ENCODE assay signal across 28 cellular contexts in genomic region chr20:54611701-54612487, GRCh38.
"Had no signal": no experiment of that assay in that cellular context is flagged by ENCODE, and none has a peak within 500 bp of the region (broad histone marks: within the 10 kb centered on the region; RNA-seq: fewer than 3 reads in every experiment).

No MANE protein-coding gene starts in this region.

- H3K9me3 Mint-ChIP-seq: activated naive CD4-positive, alpha-beta T cell treated with anti-CD3 and anti-CD28 coated beads for 36 hours; activated naive CD8-positive, alpha-beta T cell treated with anti-CD3 and anti-CD28 coated beads for 36 hours; effector memory CD8-positive, alpha-beta T cell; natural killer cell treated with Interleukin-12 subunit alpha and Interleukin-12 subunit beta and Interleukin-15 and Interleukin-18, amount 100 ng/mL, for 72 hours; T-helper 1 cell treated with Interleukin-12 subunit alpha and Interleukin-12 subunit beta and Interleukin-4 antibody, amounts not matched to agents 30 μg/mL and 1 μg/mL, for 36 hours had no signal

- H3K9me3 ChIP-seq: adrenal gland, mucosa of descending colon, neutrophil, spleen, testis, transverse colon had no signal

- H3K4me1 Mint-ChIP-seq: activated naive CD8-positive, alpha-beta T cell treated with anti-CD3 and anti-CD28 coated beads for 36 hours had no signal

- H3K36me3 ChIP-seq: adrenal gland, brain microvascular endothelial cell, neutrophil, spleen, transverse colon, WERI-Rb-1 had no signal

- H3K4me3 ChIP-seq: adrenal gland, mucosa of descending colon, spleen, testis, transverse colon had no signal

- H3K27ac Mint-ChIP-seq: activated naive CD4-positive, alpha-beta T cell treated with anti-CD3 and anti-CD28 coated beads for 36 hours; activated naive CD8-positive, alpha-beta T cell treated with anti-CD3 and anti-CD28 coated beads for 36 hours; effector memory CD8-positive, alpha-beta T cell; natural killer cell treated with Interleukin-12 subunit alpha and Interleukin-12 subunit beta and Interleukin-15 and Interleukin-18, amount 100 ng/mL, for 72 hours; progenitor cell of endocrine pancreas; T-helper 1 cell treated with Interleukin-12 subunit alpha and Interleukin-12 subunit beta and Interleukin-4 antibody, amounts not matched to agents 30 μg/mL and 1 μg/mL, for 36 hours had no signal

- H3K36me3 Mint-ChIP-seq: activated naive CD8-positive, alpha-beta T cell treated with anti-CD3 and anti-CD28 coated beads for 36 hours; natural killer cell treated with Interleukin-12 subunit alpha and Interleukin-12 subunit beta and Interleukin-15 and Interleukin-18, amount 100 ng/mL, for 72 hours had no signal

- FAIRE-seq: frontal cortex, TTC549, urothelium cell line had no signal

- H3K27me3 ChIP-seq: adrenal gland, brain microvascular endothelial cell, neutrophil, spleen, testis, transverse colon had no signal

- DNase-seq: activated CD4-positive, alpha-beta T cell treated with anti-CD3 and anti-CD28 coated beads for 48 hours; activated CD4-positive, alpha-beta T cell treated with anti-CD3 and anti-CD28 coated beads, Interleukin-2, amount 50 U/mL, for 48 hours; activated CD8-positive, alpha-beta memory T cell treated with anti-CD3 and anti-CD28 coated beads for 24 hours; activated effector memory CD4-positive, alpha-beta T cell treated with anti-CD3 and anti-CD28 coated beads, Interleukin-2, amount 50 U/mL, for 16 hours; activated naive CD4-positive, alpha-beta T cell treated with anti-CD3 and anti-CD28 coated beads for 36 hours; activated naive CD8-positive, alpha-beta T cell treated with anti-CD3 and anti-CD28 coated beads for 36 hours; aorta; brain microvascular endothelial cell; cortex of kidney; effector memory CD8-positive, alpha-beta T cell; islet precursor cell; left ventricle myocardium superior; mucosa of descending colon; spleen; stimulated activated naive CD4-positive, alpha-beta T cell; SW 1271; T-helper 9 cell; testis; transverse colon; WERI-Rb-1 had no signal

- H3K27me3 Mint-ChIP-seq: effector memory CD8-positive, alpha-beta T cell; progenitor cell of endocrine pancreas had no signal

- H3K27ac ChIP-seq: adrenal gland, brain microvascular endothelial cell, neutrophil, spleen, testis, transverse colon, WERI-Rb-1 had no signal

- H3K4me1 ChIP-seq: adrenal gland, spleen, testis, transverse colon had no signal

- H3K4me3 Mint-ChIP-seq: activated naive CD4-positive, alpha-beta T cell treated with anti-CD3 and anti-CD28 coated beads for 36 hours; activated naive CD8-positive, alpha-beta T cell treated with anti-CD3 and anti-CD28 coated beads for 36 hours; effector memory CD8-positive, alpha-beta T cell; natural killer cell treated with Interleukin-12 subunit alpha and Interleukin-12 subunit beta and Interleukin-15 and Interleukin-18, amount 100 ng/mL, for 72 hours; T-helper 1 cell treated with Interleukin-12 subunit alpha and Interleukin-12 subunit beta and Interleukin-4 antibody, amounts not matched to agents 30 μg/mL and 1 μg/mL, for 36 hours had no signal
